1 cellular context compared by ENCODE assay signal in genomic region chr10:132383751-132384181, GRCh38.
TF ChIP-seq lines count a peak whose summit lies in the region.

No MANE protein-coding gene starts in this region.

TF ChIP-seq in H1, 55 proteins besides CTCF, POLR2A, EP300 and RAD21:
- TF ChIP-seq E2F6 (IDR thresholded peaks at IDR 0.05) (no peak), CHD2 (IDR thresholded peaks at IDR 0.05; ENCODE audit: low read length) (no peak), SUZ12 (IDR thresholded peaks at IDR 0.05; ENCODE audit: low read length) (no peak), RBBP5 (IDR thresholded peaks at IDR 0.05; ENCODE audit: borderline replicate concordance, low read depth, low read length) (no peak), BCL11A (IDR thresholded peaks at IDR 0.05; ENCODE audit: low read depth in 2 of 2, low read length in 2 of 2) (no peak), HDAC6 (IDR thresholded peaks at IDR 0.05; ENCODE audit: low read depth, low read length) (no peak), EZH2 (IDR thresholded peaks at IDR 0.05; ENCODE audit: low read depth, low read length, severe bottlenecking) (no peak), SP1 (IDR thresholded peaks at IDR 0.05; ENCODE audit: low read depth, low read length) (no peak), SRF (IDR thresholded peaks at IDR 0.05; ENCODE audit: low read depth, low read length) (no peak)
